In genomic region chr7:94160719-94161435, GRCh38 we compare ENCODE assay signal across 10 cellular contexts.
DNase-seq lines count a peak whose midpoint lies in the region; ATAC-seq and TF ChIP-seq lines count a peak whose summit lies in the region.
"Had no signal": no experiment of that assay in that cellular context is flagged by ENCODE, and none has a peak within 500 bp of the region (broad histone marks: within the 10 kb centered on the region; RNA-seq: fewer than 3 reads in every experiment).

No MANE protein-coding gene starts in this region.

- intact Hi-C loops in left cardiac atrium (cut with DNase I) = no loop called here

- TF ChIP-seq CTCF in GM13976 (IDR thresholded peaks at IDR 0.05; ENCODE audit: borderline replicate concordance, control extremely low read depth, extremely low read depth, insufficient read depth, missing control alignments) = no peak
- TF ChIP-seq CTCF in neural progenitor cell (IDR thresholded peaks at IDR 0.05) = no peak

- H3K9ac ChIP-seq in neural progenitor cell = no peak overlapping the region

- no peaks in the 10 kb centered on the region for H3K79me2 ChIP-seq in neural progenitor cell (ENCODE audit: low read depth)

- H3K27ac Mint-ChIP-seq in central memory CD8-positive, alpha-beta T cell (ENCODE audit: low read depth) = no peak overlapping the region
- H3K27ac Mint-ChIP-seq in neural progenitor cell = no peak overlapping the region

- no peak overlapping the region for H2AFZ ChIP-seq in neural progenitor cell (replicated peaks)

- H3F3A ChIP-seq in neural progenitor cell (ENCODE audit: low read depth) = no peaks in the 10 kb centered on the region

- no peaks in the 10 kb centered on the region for H3K36me3 ChIP-seq in neural progenitor cell

- H3K9me3 Mint-ChIP-seq in central memory CD8-positive, alpha-beta T cell = no peaks in the 10 kb centered on the region
- peaks cover 12% of the 10 kb centered on the region for H3K9me3 Mint-ChIP-seq in neural progenitor cell

- no peak overlapping the region for H3K27ac ChIP-seq in neural progenitor cell

- no peaks in the 10 kb centered on the region for H3K36me3 Mint-ChIP-seq in central memory CD8-positive, alpha-beta T cell (ENCODE audit: insufficient read depth)
- no peaks in the 10 kb centered on the region for H3K36me3 Mint-ChIP-seq in neural progenitor cell

- no peak overlapping the region for H3K4me2 ChIP-seq in neural progenitor cell

- no peaks in the 10 kb centered on the region for H4K20me1 ChIP-seq in neural progenitor cell (ENCODE audit: low read depth)

- H3K4me1 Mint-ChIP-seq in central memory CD8-positive, alpha-beta T cell = peaks cover 6% of the 10 kb centered on the region
- H3K4me1 Mint-ChIP-seq in neural progenitor cell = peaks cover 7% of the 10 kb centered on the region

- peak; percentile 17 for DNase-seq in GM13976 (ENCODE audit: low spot score)
- no peak for DNase-seq in central memory CD8-positive, alpha-beta T cell (ENCODE audit: low spot score in 2 of 2)
- no peak for DNase-seq in neural progenitor cell (ENCODE audit: low spot score)
- DNase-seq in putamen (ENCODE audit: low spot score) = no peak
- DNase-seq in left cardiac atrium = no peak
- DNase-seq in GOT3 (lab: John Stamatoyannopoulos, UW) = no peak
- DNase-seq: aorta, PC-3 had no signal

- ATAC-seq in GM21367 (IDR thresholded peaks at IDR 0.05; ENCODE audit: unreplicated experiment) (peak; percentile 97), HG03378 (IDR thresholded peaks at IDR 0.05; ENCODE audit: unreplicated experiment) (peak; percentile 99), left cardiac atrium (no peak)
- no peak for ATAC-seq in central memory CD8-positive, alpha-beta T cell (replicated peaks; ENCODE audit: extremely low read depth, poor library complexity, severe bottlenecking)
- ATAC-seq: PC-3 had no signal

- no peak overlapping the region for H3K4me3 ChIP-seq in neural progenitor cell

- no peaks in the 10 kb centered on the region for H3K4me1 ChIP-seq in neural progenitor cell

- no peaks in the 10 kb centered on the region for H3K9me3 ChIP-seq in neural progenitor cell (ENCODE audit: low read depth)

- H3K27me3 Mint-ChIP-seq in central memory CD8-positive, alpha-beta T cell = no peaks in the 10 kb centered on the region
- H3K27me3 Mint-ChIP-seq in neural progenitor cell (ENCODE audit: insufficient read depth, low read depth) = no peaks in the 10 kb centered on the region

- H3K4me3 Mint-ChIP-seq in central memory CD8-positive, alpha-beta T cell = peak overlapping the region; percentile 26
- no peak overlapping the region for H3K4me3 Mint-ChIP-seq in neural progenitor cell

- H3K27me3 ChIP-seq in neural progenitor cell = no peaks in the 10 kb centered on the region

- in situ Hi-C loops in GM13976 (cut with MboI; ENCODE audit: low sequenced_read_pairs, unreplicated experiment) = no loop called here

Comparison
In these comparisons a context has a peak if more than half of its experiments do, and no peak if none do; other contexts are left out.
1. ATAC-seq: peak in GM21367 (single experiment) and HG03378 (single experiment); none in central memory CD8-positive, alpha-beta T cell (single experiment) and left cardiac atrium (0 of 2).